In the genomic region with DNA sequence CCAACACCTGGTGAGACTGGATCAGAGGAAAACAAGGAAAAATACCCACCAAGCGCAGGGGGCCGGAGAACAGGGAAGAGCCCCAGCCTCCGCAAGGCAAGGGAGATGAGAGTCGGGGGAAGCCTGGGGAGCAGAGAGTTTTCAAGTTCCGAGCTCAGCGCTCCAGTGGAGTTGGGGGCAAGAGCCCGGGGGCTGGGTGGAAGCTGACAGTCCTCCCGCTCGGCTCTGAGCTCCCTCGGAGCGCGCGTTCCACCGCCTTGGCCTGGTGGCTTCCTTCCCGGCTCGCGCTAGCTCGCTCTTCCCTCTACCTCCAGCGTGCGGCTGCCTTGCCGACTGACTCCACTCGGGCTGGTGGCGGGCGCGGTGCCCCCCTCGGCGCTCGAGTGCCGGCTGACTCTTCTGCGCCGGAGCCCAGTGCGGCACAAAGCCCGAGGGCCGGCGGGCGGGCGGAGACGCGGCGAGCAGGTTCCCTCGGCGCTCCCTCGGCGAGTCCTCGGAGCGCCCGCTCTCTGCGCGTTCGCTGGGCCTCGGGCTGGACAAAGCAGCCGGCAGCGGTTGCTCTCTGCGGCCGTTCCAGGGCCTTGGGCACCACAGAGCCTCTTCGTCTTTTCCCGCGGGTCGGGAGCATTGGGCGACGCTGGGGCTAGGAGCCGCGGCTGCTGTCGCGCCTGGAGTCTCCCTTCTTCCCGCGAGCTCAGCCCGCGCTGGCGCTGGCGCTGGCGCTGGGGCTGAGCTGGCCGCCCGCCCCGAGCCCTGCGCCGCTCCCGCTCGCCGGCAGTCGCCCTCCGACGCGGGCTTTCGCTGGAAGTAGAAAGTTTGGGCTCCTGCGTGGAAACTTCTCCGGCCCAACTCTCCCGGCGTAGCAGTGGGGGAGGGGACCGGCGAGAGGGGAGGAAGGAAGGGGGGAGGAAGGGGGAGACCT, we compare ENCODE assay signal across 8 cellular contexts. TPM values are rescaled to one million over a fixed set of nuclear protein-coding genes. Genes with fewer than 3 reads are reported as not detected.
DNase-seq lines count a peak whose midpoint lies in the region; ATAC-seq and TF ChIP-seq lines count a peak whose summit lies in the region.

No MANE protein-coding gene starts in this region.

- CTCF ChIA-PET in RWPE1 (lab: Yijun Ruan, JAX) = interaction anchor here (0.9 kb wide), 1 partner anchor 149 kb away, joined by 3 read pairs; no protein-coding TSS in a partner anchor
- CTCF ChIA-PET in naive thymus-derived CD4-positive, alpha-beta T cell (lab: Charles Lee) = no interaction called here

- peak overlapping the region; percentile 31 for H3K9ac ChIP-seq in endodermal cell (ENCODE audit: extremely low read depth, low read length, poor library complexity, severe bottlenecking)

- peak overlapping the region; percentile 51 for H3K4me3 ChIP-seq in GM12875 (ENCODE audit: low read depth, low read length)
- H3K4me3 ChIP-seq in endodermal cell (ENCODE audit: low read length) = peak overlapping the region; percentile 85
- H3K4me3 ChIP-seq in naive thymus-derived CD4-positive, alpha-beta T cell (ENCODE audit: low read length) = peak overlapping the region; percentile 15

- H3K27me3 ChIP-seq in endodermal cell (ENCODE audit: control insufficient read depth, insufficient read depth, low read length, poor library complexity, severe bottlenecking) = peaks cover 88% of the 10 kb centered on the region
- H3K27me3 ChIP-seq in naive thymus-derived CD4-positive, alpha-beta T cell (ENCODE audit: control insufficient read depth in 2 of 2, insufficient read depth in 2 of 2, low read length in 2 of 2) = peaks cover 14 to 65% of the 10 kb centered on the region in 2 donors

- no peak overlapping the region for H3K27ac Mint-ChIP-seq in endodermal cell
- peak overlapping the region in 1 of 9 donors; percentile 82 for H3K27ac Mint-ChIP-seq in naive thymus-derived CD4-positive, alpha-beta T cell

- peak overlapping the region; percentile 60 for H3K4me3 Mint-ChIP-seq in endodermal cell
- peak overlapping the region; percentile 69 to 94 (median 82) for H3K4me3 Mint-ChIP-seq in naive thymus-derived CD4-positive, alpha-beta T cell

- peaks cover 4% of the 10 kb centered on the region for H3K4me1 ChIP-seq in endodermal cell (ENCODE audit: control insufficient read depth, insufficient read depth, low read length)
- peaks cover 11 to 30% of the 10 kb centered on the region in 2 donors for H3K4me1 ChIP-seq in naive thymus-derived CD4-positive, alpha-beta T cell (ENCODE audit: control insufficient read depth in 2 of 2, insufficient read depth in 2 of 2, low read length in 2 of 2)

- H3K36me3 Mint-ChIP-seq in endodermal cell (ENCODE audit: low read depth) = no peaks in the 10 kb centered on the region
- H3K36me3 Mint-ChIP-seq in naive thymus-derived CD4-positive, alpha-beta T cell = peaks cover 0 to 20% (median 7%) of the 10 kb centered on the region in 5 donors

- peaks cover 54% of the 10 kb centered on the region for H3K4me1 Mint-ChIP-seq in endodermal cell
- peaks cover 21 to 64% (median 52%) of the 10 kb centered on the region in 7 donors for H3K4me1 Mint-ChIP-seq in naive thymus-derived CD4-positive, alpha-beta T cell

- H3K27me3 Mint-ChIP-seq in endodermal cell (ENCODE audit: insufficient read depth) = peaks cover 96% of the 10 kb centered on the region
- H3K27me3 Mint-ChIP-seq in naive thymus-derived CD4-positive, alpha-beta T cell = peaks cover 66 to 85% (median 71%) of the 10 kb centered on the region in 5 donors

- DNase-seq in 8988T (peak; percentile 90), RWPE1 (ENCODE audit: low spot score) (peak; percentile 22), endodermal cell (peak; percentile 85)
- DNase-seq in naive thymus-derived CD4-positive, alpha-beta T cell = no peak

- H3K9me3 ChIP-seq in endodermal cell (ENCODE audit: control insufficient read depth, low read length) = no peaks in the 10 kb centered on the region
- H3K9me3 ChIP-seq in naive thymus-derived CD4-positive, alpha-beta T cell (ENCODE audit: control insufficient read depth in 2 of 3, low read length in 3 of 3) = no peaks in the 10 kb centered on the region

- WGBS in endodermal cell (ENCODE audit: insufficient coverage in 1 of 2, insufficient read length in 1 of 2), 2 experiments = 0% methylated on average over 22 to 91 of the region's 91 CpGs

- POLR2A ChIA-PET in RWPE1 (lab: Yijun Ruan, JAX; ENCODE audit: low non-redundant PET) = no interaction called here
- POLR2A ChIA-PET in naive thymus-derived CD4-positive, alpha-beta T cell (lab: Charles Lee) = no interaction called here

- intact Hi-C loops in naive thymus-derived CD4-positive, alpha-beta T cell (cut with micrococcal nuclease) = loop anchor here (10.0 kb wide), 3 partner anchors 325 to 445 kb away; partner anchors contain the start of genes DCDC1 (in 1 of the 2) and DNAJC24 (in 1 of the 2)

- no peak for ATAC-seq in naive thymus-derived CD4-positive, alpha-beta T cell
- ATAC-seq in HG03354 (IDR thresholded peaks at IDR 0.05; ENCODE audit: poor library complexity, severe bottlenecking, unreplicated experiment) = no peak
- ATAC-seq in HG02571 (IDR thresholded peaks at IDR 0.05; ENCODE audit: unreplicated experiment) = no peak
- no peak for ATAC-seq in HG02973 (IDR thresholded peaks at IDR 0.05; ENCODE audit: unreplicated experiment)

- H3K27ac ChIP-seq in RWPE1 (peak overlapping the region; percentile 86), endodermal cell (ENCODE audit: low read depth, low read length) (no peak overlapping the region)
- no peak overlapping the region for H3K27ac ChIP-seq in naive thymus-derived CD4-positive, alpha-beta T cell (ENCODE audit: low read depth, low read length)

- TF ChIP-seq CTCF in GM12875 (IDR thresholded peaks at IDR 0.05; ENCODE audit: borderline replicate concordance, insufficient read depth, low read depth, low read length) (no peak), RWPE1 (conservative IDR thresholded peaks at IDR 0.05; ENCODE audit: low read depth) (no peak), endodermal cell (conservative IDR thresholded peaks at IDR 0.05) (no peak)

- H3K36me3 ChIP-seq in endodermal cell (ENCODE audit: control insufficient read depth, insufficient read depth, low read length) = peaks cover 13% of the 10 kb centered on the region
- H3K36me3 ChIP-seq in naive thymus-derived CD4-positive, alpha-beta T cell (ENCODE audit: control insufficient read depth in 2 of 3, insufficient read depth in 3 of 3, low read length in 3 of 3) = no peaks in the 10 kb centered on the region

- no peaks in the 10 kb centered on the region for H3K9me3 Mint-ChIP-seq in endodermal cell
- H3K9me3 Mint-ChIP-seq in naive thymus-derived CD4-positive, alpha-beta T cell = peaks cover 0 to 27% (median 6%) of the 10 kb centered on the region in 11 donors

RNA-seq across cellular contexts. Expression of gene PAX6, which starts 1.0 kb away (rescaled TPM):
- total RNA-seq in endodermal cell = 1 to 10 TPM; 5.4 to 6.8 TPM
- polyA plus RNA-seq in endodermal cell (2013, experiment 1 of 2) = 37.3 TPM
- polyA plus RNA-seq in endodermal cell (2013, experiment 2 of 2) = 27.0 TPM
- not detected for total RNA-seq in naive thymus-derived CD4-positive, alpha-beta T cell
- polyA plus RNA-seq in naive thymus-derived CD4-positive, alpha-beta T cell = not detected

Comparison
In these comparisons a context has a peak if more than half of its experiments do, and no peak if none do; other contexts are left out.
1. DNase-seq: peak in 8988T (single experiment), RWPE1 (single experiment) and endodermal cell (single experiment); none in naive thymus-derived CD4-positive, alpha-beta T cell (0 of 9).
2. H3K4me3 ChIP-seq: peak in every context shown above with its lines; median percentile 85 in endodermal cell; 51 in GM12875; 15 in naive thymus-derived CD4-positive, alpha-beta T cell.
3. RNA of gene PAX6, which starts 1.0 kb away (total RNA-seq): 5.4 to 6.8 TPM in endodermal cell; not detected in naive thymus-derived CD4-positive, alpha-beta T cell; every median in the first group is over 4 times any median in the second.